ENCODE assay signal across 9 cellular contexts in the genomic region with DNA sequence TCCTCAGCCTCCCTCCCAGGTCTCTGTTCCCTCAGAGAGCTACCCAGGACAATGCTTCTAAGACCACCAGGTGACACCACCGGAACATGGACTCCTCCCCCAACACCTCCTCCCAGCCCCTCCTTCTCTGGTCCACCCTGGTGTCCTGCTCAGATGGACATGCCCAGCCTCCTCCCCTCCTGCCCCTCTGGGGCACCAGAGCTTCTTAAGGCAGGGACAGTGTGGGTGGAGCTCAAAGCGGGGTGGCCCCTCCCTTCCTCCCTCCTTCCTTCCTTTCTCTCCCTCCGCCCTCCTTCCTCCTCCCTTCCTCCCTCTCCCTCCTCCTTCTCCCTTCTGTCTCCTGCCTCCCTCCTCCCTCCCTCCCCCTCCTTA. TPM values are rescaled to one million over a fixed set of nuclear protein-coding genes. Genes with fewer than 3 reads are reported as not detected.
A peak's percentile ranks its signal among the peaks of the same experiment; 100 is the strongest.
DNase-seq lines count a peak whose midpoint lies in the region; ATAC-seq, FAIRE-seq and TF ChIP-seq lines count a peak whose summit lies in the region.
"Had no signal": no experiment of that assay in that cellular context is flagged by ENCODE, and none has a peak within 500 bp of the region (broad histone marks: within the 10 kb centered on the region; RNA-seq: fewer than 3 reads in every experiment).

No MANE protein-coding gene starts in this region.

- no peak overlapping the region for H2BK20ac ChIP-seq in IMR-90 (ENCODE audit: low read depth, low read length)
- peak overlapping the region; percentile 90; the same call in 1 of the 2 replicates for H2BK20ac ChIP-seq in H1 (ENCODE audit: low read length)

- no peak overlapping the region for H2AK9ac ChIP-seq in IMR-90 (replicated peaks; ENCODE audit: low read depth, low read length, poor library complexity)

- H3K4me2 ChIP-seq in IMR-90 (ENCODE audit: low read depth, low read length), result no peak overlapping the region
- no peak overlapping the region for H3K4me2 ChIP-seq in H1 (ENCODE audit: insufficient read depth in 1 of 2, low read depth in 2 of 2, low read length in 2 of 2)

- H3K4me3 ChIP-seq in CD8-positive, alpha-beta T cell (ENCODE audit: low read depth, low read length), result no peak overlapping the region
- H3K4me3 ChIP-seq in IMR-90 (ENCODE audit: insufficient read depth, low read depth, low read length) (no peak overlapping the region), H1 (ENCODE audit: extremely low read depth in 1 of 4, insufficient read depth in 2 of 4, low read depth in 3 of 4, low read length in 4 of 4) (no peak overlapping the region)

- BruUV-seq in IMR-90 (replicated peaks; lab: Mats Ljungman, UMichigan), result no TSS peak

- H3K23ac ChIP-seq in IMR-90 (ENCODE audit: low read depth, low read length) (no peak overlapping the region), H1 (ENCODE audit: insufficient read length) (no peak overlapping the region)

- H3K9me3 ChIP-seq in CD8-positive, alpha-beta T cell (ENCODE audit: low read length), result no peaks in the 10 kb centered on the region
- H3K9me3 ChIP-seq in IMR-90 (ENCODE audit: control insufficient read depth, insufficient read depth, low read length), result no peaks in the 10 kb centered on the region
- no peaks in the 10 kb centered on the region for H3K9me3 ChIP-seq in H1 (ENCODE audit: insufficient read depth in 2 of 2, low read depth in 1 of 2, low read length in 1 of 2)

- CTCF ChIA-PET in CD8-positive, alpha-beta T cell (lab: Charles Lee), result no interaction called here
- CTCF ChIA-PET in IMR-90 (lab: Yijun Ruan, JAX) (interaction anchor here (1.6 kb wide), 1 partner anchor 113 kb away, joined by 5 read pairs; no protein-coding TSS in a partner anchor), H1 (lab: Charles Lee; ENCODE audit: partially characterized antibody) (interaction anchor here (0.6 to 2.0 kb wide), 9 partner anchors 13 to 1067 kb away, joined by 3 to 11 read pairs (median 3); partner anchors contain the start of genes CTNS and SHPK), HEK293T (lab: Yijun Ruan, JAX) (no interaction called here)

- no peak overlapping the region for H3K27ac Mint-ChIP-seq in CD8-positive, alpha-beta T cell
- H3K27ac Mint-ChIP-seq in natural killer cell treated with Interleukin-12 subunit alpha and Interleukin-12 subunit beta and Interleukin-15 and Interleukin-18, amount 100 ng/mL, for 72 hours, result peak overlapping the region; percentile 43 to 82
- H3K27ac Mint-ChIP-seq: T-helper 1 cell treated with Interleukin-12 subunit alpha and Interleukin-12 subunit beta and Interleukin-4 antibody, amounts not matched to agents 30 μg/mL and 1 μg/mL, for 36 hours had no signal

- no peak for TF ChIP-seq RAD21 in IMR-90 (IDR thresholded peaks at IDR 0.05; ENCODE audit: low read length)
- TF ChIP-seq RAD21 in H1 (IDR thresholded peaks at IDR 0.05 in 1 of 2, conservative IDR thresholded peaks at IDR 0.05 in 1 of 2; ENCODE audit: low read depth in 2 of 2, low read length in 2 of 2), result no peak

- dilution Hi-C loops in IMR-90 (cut with HindIII; ENCODE audit: low sequenced_read_pairs, unreplicated experiment), result no loop called here

- no peaks in the 10 kb centered on the region for H3K36me3 ChIP-seq in CD8-positive, alpha-beta T cell (ENCODE audit: insufficient read depth, low read length)
- H3K36me3 ChIP-seq in IMR-90 (ENCODE audit: control insufficient read depth, insufficient read depth, low read length) (no peaks in the 10 kb centered on the region), H1 (ENCODE audit: control insufficient read depth in 2 of 4, insufficient read depth in 4 of 4, low read length in 3 of 4) (no peaks in the 10 kb centered on the region)

- H3K23me2 ChIP-seq in H1 (ENCODE audit: low read depth, low read length), result peaks cover 6% of the 10 kb centered on the region; the same call in 1 of the 2 replicates

- intact Hi-C loops in CD8-positive, alpha-beta T cell (cut with DNase I, micrococcal nuclease), result loop anchor here in 1 of 2 experiments (10.0 kb wide), 1 partner anchor 490 kb away; no protein-coding TSS in a partner anchor
- intact Hi-C loops in IMR-90 (cut with micrococcal nuclease), result loop anchor here (5.0 kb wide), 1 partner anchor 102 kb away; the partner anchor contains the start of genes CTNS and SHPK

- TF ChIP-seq POLR2A in IMR-90 (IDR thresholded peaks at IDR 0.05; ENCODE audit: low read depth, low read length) (no peak), H1 (IDR thresholded peaks at IDR 0.05; ENCODE audit: control extremely low read depth in 1 of 2, low read depth in 2 of 2, low read length in 2 of 2) (no peak)

- in situ Hi-C loops in IMR-90 (cut with MboI; ENCODE audit: low sequenced_read_pairs), result no loop called here

- H3K4me1 ChIP-seq in CD8-positive, alpha-beta T cell (ENCODE audit: insufficient read depth, low read length), result no peaks in the 10 kb centered on the region
- peaks cover 3% of the 10 kb centered on the region; the same call in 1 of the 2 replicates for H3K4me1 ChIP-seq in IMR-90 (ENCODE audit: control insufficient read depth, insufficient read depth, low read length)
- peaks cover 0 to 13% (median 7%) of the 10 kb centered on the region in 4 experiments; a peak in 6 of 7 replicates for H3K4me1 ChIP-seq in H1 (replicated peaks in 1 of 4; ENCODE audit: control insufficient read depth in 3 of 4, insufficient read depth in 4 of 4, low read length in 3 of 4)

- H3K18ac ChIP-seq in IMR-90 (ENCODE audit: low read depth, low read length), result no peak overlapping the region
- H3K18ac ChIP-seq in H1 (ENCODE audit: extremely low read depth, low read length), result peak overlapping the region; percentile 36; the same call in 1 of the 2 replicates

- H3K27ac ChIP-seq in CD8-positive, alpha-beta T cell (ENCODE audit: low read depth, low read length), result no peak overlapping the region
- H3K27ac ChIP-seq in IMR-90 (ENCODE audit: insufficient read depth, low read length), result no peak overlapping the region
- no peak overlapping the region for H3K27ac ChIP-seq in H1 (ENCODE audit: low read depth, low read length)

- DNase-seq in CD8-positive, alpha-beta T cell, result no peak
- DNase-seq in IMR-90 (peak; percentile 10), H1 (ENCODE audit: low read depth in 1 of 2, low spot score in 2 of 2) (no peak), HEK293T (ENCODE audit: extremely low spot score) (no peak), mucosa of gallbladder (ENCODE audit: low spot score) (no peak)
- no peak for DNase-seq in natural killer cell treated with Interleukin-12 subunit alpha and Interleukin-12 subunit beta and Interleukin-15 and Interleukin-18, amount 100 ng/mL, for 72 hours (ENCODE audit: low spot score)
- no peak for DNase-seq in stimulated activated naive CD4-positive, alpha-beta T cell (lab: John Stamatoyannopoulos, UW)

- peaks cover 9% of the 10 kb centered on the region for H3K4me1 Mint-ChIP-seq in CD8-positive, alpha-beta T cell (ENCODE audit: low read depth)
- H3K4me1 Mint-ChIP-seq in natural killer cell treated with Interleukin-12 subunit alpha and Interleukin-12 subunit beta and Interleukin-15 and Interleukin-18, amount 100 ng/mL, for 72 hours (ENCODE audit: low read depth in 2 of 2), result peaks cover 5 to 12% of the 10 kb centered on the region in 2 donors

- POLR2A ChIA-PET in CD8-positive, alpha-beta T cell (lab: Charles Lee), result no interaction called here
- POLR2A ChIA-PET in IMR-90 (lab: Charles Lee; ENCODE audit: unreplicated experiment), result no interaction called here
- POLR2A ChIA-PET in H1 (lab: Charles Lee; ENCODE audit: partially characterized antibody), result interaction anchor here (0.8 to 1.0 kb wide), 2 partner anchors 25 to 36 kb away, joined by 3 to 4 read pairs; no protein-coding TSS in a partner anchor
- POLR2A ChIA-PET in HEK293T (lab: Yijun Ruan, JAX), result no interaction called here

- TF ChIP-seq EP300 in H1 (IDR thresholded peaks at IDR 0.05; ENCODE audit: borderline replicate concordance in 1 of 2, low read depth in 2 of 2, low read length in 2 of 2), result no peak

- FAIRE-seq in H1 (lab: Jason Lieb, UNC), result no peak

- no peaks in the 10 kb centered on the region for H3K27me3 ChIP-seq in CD8-positive, alpha-beta T cell (ENCODE audit: insufficient read depth, low read length)
- H3K27me3 ChIP-seq in IMR-90 (ENCODE audit: control insufficient read depth, insufficient read depth, low read length), result no peaks in the 10 kb centered on the region
- H3K27me3 ChIP-seq in H1 (replicated peaks in 1 of 4; ENCODE audit: control insufficient read depth in 3 of 4, extremely low read depth in 1 of 4, insufficient read depth in 3 of 4, low read length in 3 of 4), result no peaks in the 10 kb centered on the region

- no peak for TF ChIP-seq CTCF in CD8-positive, alpha-beta T cell (IDR thresholded peaks at IDR 0.05)
- no peak for TF ChIP-seq CTCF in IMR-90 (conservative IDR thresholded peaks at IDR 0.05; ENCODE audit: low read depth, low read length)
- no peak for TF ChIP-seq CTCF in H1 (IDR thresholded peaks at IDR 0.05; ENCODE audit: control extremely low read depth in 1 of 3, insufficient read depth in 1 of 3, low read depth in 1 of 3, low read length in 3 of 3)

- no peaks in the 10 kb centered on the region for H3K79me2 ChIP-seq in H1 (ENCODE audit: control insufficient read depth in 1 of 2, insufficient read depth in 2 of 2, low read length in 2 of 2)

- H4K91ac ChIP-seq in IMR-90 (ENCODE audit: insufficient read depth, low read depth, low read length) (peak overlapping the region; percentile 84; the same call in 1 of the 2 replicates), H1 (replicated peaks; ENCODE audit: insufficient read length, low read length) (peak overlapping the region; percentile 58)

- H4K5ac ChIP-seq in IMR-90 (ENCODE audit: low read depth, low read length), result peak overlapping the region; percentile 13; the same call in 1 of the 2 replicates
- no peak overlapping the region for H4K5ac ChIP-seq in H1 (ENCODE audit: insufficient read length, low read depth, low read length)

- no peaks in the 10 kb centered on the region for H4K20me1 ChIP-seq in IMR-90 (ENCODE audit: insufficient read depth, low read length)
- no peaks in the 10 kb centered on the region for H4K20me1 ChIP-seq in H1 (replicated peaks in 1 of 2; ENCODE audit: control insufficient read depth in 1 of 2, insufficient read depth in 2 of 2, low read length in 2 of 2)

- H3K9me3 Mint-ChIP-seq in CD8-positive, alpha-beta T cell, result no peaks in the 10 kb centered on the region
- H3K9me3 Mint-ChIP-seq in natural killer cell treated with Interleukin-12 subunit alpha and Interleukin-12 subunit beta and Interleukin-15 and Interleukin-18, amount 100 ng/mL, for 72 hours, result no peaks in the 10 kb centered on the region
- H3K9me3 Mint-ChIP-seq: T-helper 1 cell treated with Interleukin-12 subunit alpha and Interleukin-12 subunit beta and Interleukin-4 antibody, amounts not matched to agents 30 μg/mL and 1 μg/mL, for 36 hours had no signal

- H3K79me1 ChIP-seq in IMR-90 (ENCODE audit: low read depth in 1 of 2, low read length in 2 of 2), result no peaks in the 10 kb centered on the region
- H3K79me1 ChIP-seq in H1 (ENCODE audit: low read depth, low read length), result no peaks in the 10 kb centered on the region

- H3K9me1 ChIP-seq in IMR-90 (ENCODE audit: insufficient read depth, low read length), result no peaks in the 10 kb centered on the region

- H2AFZ ChIP-seq in IMR-90 (replicated peaks; ENCODE audit: low read length, poor library complexity), result peak overlapping the region; percentile 87
- no peak overlapping the region for H2AFZ ChIP-seq in H1 (ENCODE audit: low read length)

- H3K4me3 Mint-ChIP-seq in CD8-positive, alpha-beta T cell, result peak overlapping the region; percentile 26
- peak overlapping the region; percentile 55 for H3K4me3 Mint-ChIP-seq in natural killer cell treated with Interleukin-12 subunit alpha and Interleukin-12 subunit beta and Interleukin-15 and Interleukin-18, amount 100 ng/mL, for 72 hours
- H3K4me3 Mint-ChIP-seq: T-helper 1 cell treated with Interleukin-12 subunit alpha and Interleukin-12 subunit beta and Interleukin-4 antibody, amounts not matched to agents 30 μg/mL and 1 μg/mL, for 36 hours had no signal

- H4K8ac ChIP-seq in IMR-90 (ENCODE audit: low read depth in 2 of 2, low read length in 2 of 2), result peak overlapping the region; percentile 91 to 95; a peak in 3 of 4 replicates
- no peak overlapping the region; the same call in 1 of the 2 replicates for H4K8ac ChIP-seq in H1 (ENCODE audit: extremely low read depth, insufficient read depth, low read length)

- H3K14ac ChIP-seq in IMR-90 (replicated peaks; ENCODE audit: low read depth, low read length), result no peak overlapping the region
- H3K14ac ChIP-seq in H1 (ENCODE audit: insufficient read length), result no peak overlapping the region

- H2AK5ac ChIP-seq in IMR-90 (ENCODE audit: low read depth, low read length) (no peak overlapping the region), H1 (ENCODE audit: low read depth, low read length) (no peak overlapping the region; the same call in 1 of the 2 replicates)

- H3K36me3 Mint-ChIP-seq in CD8-positive, alpha-beta T cell, result no peaks in the 10 kb centered on the region
- H3K36me3 Mint-ChIP-seq in natural killer cell treated with Interleukin-12 subunit alpha and Interleukin-12 subunit beta and Interleukin-15 and Interleukin-18, amount 100 ng/mL, for 72 hours, result no peaks in the 10 kb centered on the region

- no peak overlapping the region for H2BK120ac ChIP-seq in IMR-90 (ENCODE audit: low read depth, low read length)
- H2BK120ac ChIP-seq in H1 (replicated peaks; ENCODE audit: low read depth, low read length), result no peak overlapping the region

- H3K9ac ChIP-seq in IMR-90 (ENCODE audit: low read depth, low read length), result no peak overlapping the region
- no peak overlapping the region for H3K9ac ChIP-seq in H1 (replicated peaks in 1 of 4; ENCODE audit: extremely low read depth in 1 of 4, low read depth in 3 of 4, low read length in 3 of 4)

- H3K56ac ChIP-seq in IMR-90 (ENCODE audit: extremely low read depth, insufficient read depth, low read length) (no peak overlapping the region), H1 (replicated peaks; ENCODE audit: insufficient read length, low read depth, low read length) (no peak overlapping the region)

- H3K27me3 Mint-ChIP-seq in CD8-positive, alpha-beta T cell (ENCODE audit: low read depth), result peaks cover 9% of the 10 kb centered on the region
- H3K27me3 Mint-ChIP-seq in natural killer cell treated with Interleukin-12 subunit alpha and Interleukin-12 subunit beta and Interleukin-15 and Interleukin-18, amount 100 ng/mL, for 72 hours, result no peaks in the 10 kb centered on the region

- H3K4ac ChIP-seq in IMR-90 (ENCODE audit: low read depth, low read length), result peak overlapping the region; percentile 85
- H3K4ac ChIP-seq in H1 (replicated peaks; ENCODE audit: insufficient read length, low read depth, low read length), result no peak overlapping the region

- 29% methylated on average over 1 of the region's 3 CpGs; no CpG with 5 or more reads in 1 of the 2 experiments for WGBS in IMR-90 (ENCODE audit: extremely low coverage in 2 of 2, insufficient read length in 1 of 2), 2 experiments
- WGBS in H1 (ENCODE audit: extremely low coverage in 1 of 2, insufficient coverage in 1 of 2, insufficient read length in 1 of 2, insufficient replicate concordance in 2 of 2, low coverage in 1 of 2, low lambda C conversion rate in 2 of 2, missing lambda C conversion rate in 1 of 2), 2 experiments, result no CpG with 5 or more reads among the region's 3 CpGs

- peak overlapping the region; percentile 90; the same call in 1 of the 2 replicates for H2BK12ac ChIP-seq in H1 (ENCODE audit: low read depth, low read length)

- H2BK15ac ChIP-seq in IMR-90 (ENCODE audit: low read depth, low read length), result no peak overlapping the region
- 0 out of 2 replicates have a peak overlapping the region, but pooled peaks have one; percentile 98 for H2BK15ac ChIP-seq in H1 (ENCODE audit: low read length)

- peak; percentile 39 for ATAC-seq in CD8-positive, alpha-beta T cell
- ATAC-seq in IMR-90 (ENCODE audit: low read depth) (peak; percentile 41), HG02840 (IDR thresholded peaks at IDR 0.05; ENCODE audit: low FRiP score, unreplicated experiment) (no peak)
- peak; percentile 45 to 70 for ATAC-seq in natural killer cell treated with Interleukin-12 subunit alpha and Interleukin-12 subunit beta and Interleukin-15 and Interleukin-18, amount 100 ng/mL, for 72 hours

- no peak overlapping the region for H2BK5ac ChIP-seq in IMR-90 (ENCODE audit: low read depth, low read length, poor library complexity, severe bottlenecking)
- peak overlapping the region; percentile 44; the same call in 1 of the 2 replicates for H2BK5ac ChIP-seq in H1 (ENCODE audit: low read depth, low read length)

RNA-seq across cellular contexts. Expression of gene TRPV3, which starts 22.7 kb away (rescaled TPM):
- total RNA-seq in CD8-positive, alpha-beta T cell, result under 1 TPM; 0.11 to 0.25 TPM
- total RNA-seq in IMR-90 (2012; rRNA removed) (under 0.01 and 0.18 TPM in 2 replicates), mucosa of gallbladder (5.7 TPM)
- polyA plus RNA-seq in IMR-90 (2012; rRNA removed) (0.10 and 0.26 TPM in 2 replicates), H1 (2011; rRNA removed) (1.0 and 1.1 TPM in 2 replicates)
- polyA plus RNA-seq in IMR-90 (2012; cell fraction: cytosol; rRNA removed), result 0.03 and 0.14 TPM in 2 replicates
- 0.59 and 1.5 TPM in 2 replicates for polyA plus RNA-seq in IMR-90 (2012; cell fraction: nucleus; rRNA removed; ENCODE audit: low replicate concordance)
- total RNA-seq in H1 (2021; fragmentation: NEBNext Ultra II Directional; extraction: Animal tissue kit (Norgen Biotek cat#: 25700)), result 0.40 and 0.56 TPM in 2 replicates
- 1.6 TPM for polyA plus RNA-seq in H1 (2011; cell fraction: cytosol; rRNA removed)
- 3.0 TPM for polyA plus RNA-seq in H1 (2011; cell fraction: nucleus; rRNA removed)
- 0.55 to 0.91 TPM (median 0.73 TPM) in 4 replicates for polyA plus RNA-seq in H1 (2012, experiment 1 of 2)
- 0.12 TPM for polyA plus RNA-seq in H1 (2012, experiment 2 of 2)
- 0.36 TPM for polyA plus RNA-seq in H1 (2013, experiment 1 of 2)
- 0.28 TPM for polyA plus RNA-seq in H1 (2013, experiment 2 of 2)
- 1.9 and 5.2 TPM in 2 replicates for polyA minus RNA-seq in H1 (2011; rRNA and poly(A)+ RNA removed)
- 1.3 TPM for polyA minus RNA-seq in H1 (2011; cell fraction: cytosol; rRNA and poly(A)+ RNA removed)
- 1.9 TPM for polyA minus RNA-seq in H1 (2011; cell fraction: nucleus; rRNA and poly(A)+ RNA removed)
- 1 to 10 TPM; 6.5 to 9.7 TPM for total RNA-seq in natural killer cell treated with Interleukin-12 subunit alpha and Interleukin-12 subunit beta and Interleukin-15 and Interleukin-18, amount 100 ng/mL, for 72 hours

RNA-seq across cellular contexts. Expression of gene ASPA, which starts 59.1 kb away (rescaled TPM):
- not detected for total RNA-seq in CD8-positive, alpha-beta T cell
- not detected in 2 replicates for total RNA-seq in IMR-90 (2012; rRNA removed)
- 0.02 TPM in 1 of 2 replicates, not detected in the other for polyA plus RNA-seq in IMR-90 (2012; rRNA removed)
- polyA plus RNA-seq in IMR-90 (2012; cell fraction: cytosol; rRNA removed), result not detected in 2 replicates
- 0.07 TPM in 1 of 2 replicates, not detected in the other for polyA plus RNA-seq in IMR-90 (2012; cell fraction: nucleus; rRNA removed; ENCODE audit: low replicate concordance)
- not detected in 2 replicates for total RNA-seq in H1 (2021; fragmentation: NEBNext Ultra II Directional; extraction: Animal tissue kit (Norgen Biotek cat#: 25700))
- 0.03 TPM in 1 of 2 replicates, not detected in the other for polyA plus RNA-seq in H1 (2011; rRNA removed)
- 0.01 TPM for polyA plus RNA-seq in H1 (2011; cell fraction: cytosol; rRNA removed)
- 0.04 TPM for polyA plus RNA-seq in H1 (2011; cell fraction: nucleus; rRNA removed)
- not detected in 4 replicates for polyA plus RNA-seq in H1 (2012, experiment 1 of 2)
- not detected for polyA plus RNA-seq in H1 (2012, experiment 2 of 2)
- 0.08 TPM for polyA plus RNA-seq in H1 (2013, experiment 1 of 2)
- polyA plus RNA-seq in H1 (2013, experiment 2 of 2), result 0.04 TPM
- polyA minus RNA-seq in H1 (2011; rRNA and poly(A)+ RNA removed), result not detected in 2 replicates
- not detected for polyA minus RNA-seq in H1 (2011; cell fraction: cytosol; rRNA and poly(A)+ RNA removed)
- polyA minus RNA-seq in H1 (2011; cell fraction: nucleus; rRNA and poly(A)+ RNA removed), result not detected
- total RNA-seq in natural killer cell treated with Interleukin-12 subunit alpha and Interleukin-12 subunit beta and Interleukin-15 and Interleukin-18, amount 100 ng/mL, for 72 hours, result not detected
- 2.4 TPM for total RNA-seq in mucosa of gallbladder

Comparison
In these comparisons a context has a peak if more than half of its experiments do, and no peak if none do; other contexts are left out.
1. CTCF ChIA-PET loops: an anchor here in IMR-90 (1.6 kb wide) and H1 (0.6 to 2.0 kb wide); none called in CD8-positive, alpha-beta T cell and HEK293T.